In genomic region chr16:66660422-66661209, GRCh38 we compare ENCODE assay signal across 9 cellular contexts. TPM values are rescaled to one million over a fixed set of nuclear protein-coding genes. Genes with fewer than 3 reads are reported as not detected.
A peak's percentile ranks its signal among the peaks of the same experiment; 100 is the strongest.
DNase-seq lines count a peak whose midpoint lies in the region; ATAC-seq, FAIRE-seq and TF ChIP-seq lines count a peak whose summit lies in the region.
"Had no signal": no experiment of that assay in that cellular context is flagged by ENCODE, and none has a peak within 500 bp of the region (broad histone marks: within the 10 kb centered on the region; RNA-seq: fewer than 3 reads in every experiment).

No MANE protein-coding gene starts in this region.

- TF ChIP-seq POLR2A in K562 (conservative IDR thresholded peaks at IDR 0.05) (peak; percentile 26; the same call in 1 of the 2 replicates), sigmoid colon (IDR thresholded peaks at IDR 0.05) (no peak)

- H3K27ac ChIP-seq in K562 (ENCODE audit: extremely low read depth, low read depth, low read length) (peak overlapping the region; percentile 77), sigmoid colon (peak overlapping the region; percentile 67 to 80 (median 74))

- ATAC-seq in K562 (peak; percentile 98), GM18861 (IDR thresholded peaks at IDR 0.05; ENCODE audit: unreplicated experiment) (no peak), HG02798 (IDR thresholded peaks at IDR 0.05; ENCODE audit: poor library complexity, unreplicated experiment) (no peak)

- no peak overlapping the region for H3K4me3 ChIP-seq in K562
- no peak overlapping the region for H3K4me3 ChIP-seq in sigmoid colon

- no peaks in the 10 kb centered on the region for H3K9me3 ChIP-seq in K562 (replicated peaks; ENCODE audit: control insufficient read depth, insufficient read depth, low read depth, low read length)
- H3K9me3 ChIP-seq in sigmoid colon: no peaks in the 10 kb centered on the region

- peaks cover 20% of the 10 kb centered on the region for H3K79me2 ChIP-seq in K562 (ENCODE audit: control insufficient read depth, insufficient read depth, low read length)

- no TSS peak for BruUV-seq in K562 (replicated peaks; lab: Mats Ljungman, UMichigan)

- peak overlapping the region; percentile 71 for H2AFZ ChIP-seq in K562 (ENCODE audit: low read depth, low read length)

- H3K9ac ChIP-seq in K562 (ENCODE audit: insufficient read depth in 1 of 2, low read depth in 2 of 2, low read length in 2 of 2): peak overlapping the region; percentile 32 to 57; a peak in 3 of 4 replicates

- under 1% methylated on average over 9 of the region's 9 CpGs for WGBS in K562 (ENCODE audit: insufficient coverage, low coverage, missing lambda C conversion rate)
- 21 to 28% methylated on average over 9 of the region's 9 CpGs for WGBS in sigmoid colon, 2 donors

- peaks cover 19 to 30% of the 10 kb centered on the region in 2 experiments; a peak in 4 of 5 replicates for H3K4me1 ChIP-seq in K562 (replicated peaks in 1 of 2; ENCODE audit: control insufficient read depth in 2 of 2, insufficient read depth in 2 of 2, low read length in 2 of 2)
- H3K4me1 ChIP-seq in sigmoid colon: peaks cover 0 to 35% (median 27%) of the 10 kb centered on the region in 4 donors

- H3K9me1 ChIP-seq in K562 (ENCODE audit: control insufficient read depth, insufficient read depth, low read length): no peaks in the 10 kb centered on the region

- in situ Hi-C loops in K562 (cut with MboI): no loop called here

- H4K20me1 ChIP-seq in K562 (replicated peaks; ENCODE audit: control insufficient read depth, insufficient read depth, low read length): no peaks in the 10 kb centered on the region

- intact Hi-C loops in K562 (cut with micrococcal nuclease) (loop anchor here (1.0 to 5.0 kb wide), 4 partner anchors 37 to 212 kb away; no protein-coding TSS in a partner anchor), sigmoid colon (cut with DNase I) (loop anchor here (2.0 to 5.0 kb wide), 3 partner anchors 36 to 207 kb away; partner anchors contain the start of genes CMTM4 and DYNC1LI2)

- peak; percentile 99 for FAIRE-seq in K562 (lab: Jason Lieb, UNC)
- FAIRE-seq: islet of Langerhans had no signal

- TF ChIP-seq CTCF in K562 (IDR thresholded peaks at IDR 0.05 in 2 of 3, conservative IDR thresholded peaks at IDR 0.05 in 1 of 3; ENCODE audit: insufficient read depth in 2 of 3, low read depth in 1 of 3, low read length in 3 of 3): peak; percentile 48 to 58 (median 54)
- peak in 1 of 4 experiments; percentile 10 for TF ChIP-seq CTCF in sigmoid colon (IDR thresholded peaks at IDR 0.05)

- POLR2A ChIA-PET in K562 (lab: Yijun Ruan, JAX): interaction anchor here (0.8 to 1.9 kb wide), 10 partner anchors 9 to 220 kb away, joined by 3 to 15 read pairs (median 3); partner anchors contain the start of genes CMTM4 and PDP2

- TF ChIP-seq EP300 in K562 (IDR thresholded peaks at IDR 0.05; ENCODE audit: low read length): peak; percentile 71; the same call in 1 of the 2 replicates
- TF ChIP-seq EP300 in sigmoid colon (IDR thresholded peaks at IDR 0.05): no peak

- no peaks in the 10 kb centered on the region for H3K36me3 ChIP-seq in K562 (ENCODE audit: control insufficient read depth, insufficient read depth, low read length)
- no peaks in the 10 kb centered on the region for H3K36me3 ChIP-seq in sigmoid colon

- H3K4me2 ChIP-seq in K562 (ENCODE audit: insufficient read depth, low read length): peak overlapping the region; percentile 63

- TF ChIP-seq RAD21 in K562 (CRISPR knock-in tag; conservative IDR thresholded peaks at IDR 0.05 in 1 of 2, IDR thresholded peaks at IDR 0.05 in 1 of 2): peak; percentile 13 to 51; a peak in 2 of 4 replicates

- CTCF ChIA-PET in K562 (lab: Yijun Ruan, JAX; ENCODE audit: low intra/inter-chr PET ratio): interaction anchor here (0.9 kb wide), 1 partner anchor 82 kb away, joined by 3 read pairs; no protein-coding TSS in a partner anchor

- DNase-seq in COR-L47 (lab: John Stamatoyannopoulos, UW) (peak; percentile 27), NCI-H1417 treated with DMSO at 0.1 percent for 48 hours (lab: John Stamatoyannopoulos, UW) (peak; percentile 8), K562 (ENCODE audit: extremely low read depth in 1 of 4, low spot score in 3 of 4) (peak; percentile 52 to 92 (median 72)), hypothalamus (lab: John Stamatoyannopoulos, UW) (peak in 42 of 51 donors; percentile 6 to 72 (median 42)), sigmoid colon (peak; percentile 87), KG1 (lab: John Stamatoyannopoulos, UW) (no peak)

- H3K27me3 ChIP-seq in K562 (ENCODE audit: control insufficient read depth in 2 of 2, insufficient read depth in 2 of 2, low read length in 2 of 2) (no peaks in the 10 kb centered on the region), sigmoid colon (no peaks in the 10 kb centered on the region)

TF ChIP-seq in K562, 482 proteins besides CTCF, POLR2A, EP300 and RAD21 (continues in another document):
- TF ChIP-seq, protein P1, sequence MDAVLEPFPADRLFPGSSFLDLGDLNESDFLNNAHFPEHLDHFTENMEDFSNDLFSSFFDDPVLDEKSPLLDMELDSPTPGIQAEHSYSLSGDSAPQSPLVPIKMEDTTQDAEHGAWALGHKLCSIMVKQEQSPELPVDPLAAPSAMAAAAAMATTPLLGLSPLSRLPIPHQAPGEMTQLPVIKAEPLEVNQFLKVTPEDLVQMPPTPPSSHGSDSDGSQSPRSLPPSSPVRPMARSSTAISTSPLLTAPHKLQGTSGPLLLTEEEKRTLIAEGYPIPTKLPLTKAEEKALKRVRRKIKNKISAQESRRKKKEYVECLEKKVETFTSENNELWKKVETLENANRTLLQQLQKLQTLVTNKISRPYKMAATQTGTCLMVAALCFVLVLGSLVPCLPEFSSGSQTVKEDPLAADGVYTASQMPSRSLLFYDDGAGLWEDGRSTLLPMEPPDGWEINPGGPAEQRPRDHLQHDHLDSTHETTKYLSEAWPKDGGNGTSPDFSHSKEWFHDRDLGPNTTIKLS (IDR thresholded peaks at IDR 0.05; ENCODE audit: borderline replicate concordance, low read depth): peak; percentile 75; the same call in 1 of the 2 replicates
- TF ChIP-seq, protein P2, sequence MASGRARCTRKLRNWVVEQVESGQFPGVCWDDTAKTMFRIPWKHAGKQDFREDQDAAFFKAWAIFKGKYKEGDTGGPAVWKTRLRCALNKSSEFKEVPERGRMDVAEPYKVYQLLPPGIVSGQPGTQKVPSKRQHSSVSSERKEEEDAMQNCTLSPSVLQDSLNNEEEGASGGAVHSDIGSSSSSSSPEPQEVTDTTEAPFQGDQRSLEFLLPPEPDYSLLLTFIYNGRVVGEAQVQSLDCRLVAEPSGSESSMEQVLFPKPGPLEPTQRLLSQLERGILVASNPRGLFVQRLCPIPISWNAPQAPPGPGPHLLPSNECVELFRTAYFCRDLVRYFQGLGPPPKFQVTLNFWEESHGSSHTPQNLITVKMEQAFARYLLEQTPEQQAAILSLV (tag; IDR thresholded peaks at IDR 0.05): no peak
- TF ChIP-seq CHD1 (IDR thresholded peaks at IDR 0.05; ENCODE audit: low read length): no peak
- TF ChIP-seq CREBBP (IDR thresholded peaks at IDR 0.05; ENCODE audit: low read depth, low read length): no peak
- TF ChIP-seq XRCC5 (IDR thresholded peaks at IDR 0.05; ENCODE audit: low read depth, low read length): 0 out of 2 replicates have a peak, but pooled peaks have one; percentile 35
- TF ChIP-seq FIP1L1 (IDR thresholded peaks at IDR 0.05; ENCODE audit: low read depth, low read length, poor library complexity, severe bottlenecking): no peak
- no peak for TF ChIP-seq ILK (tag; IDR thresholded peaks at IDR 0.05; ENCODE audit: borderline replicate concordance, low read depth)

RNA-seq across cellular contexts. Expression of gene CMTM4, which starts 35.9 kb away (rescaled TPM):
- total RNA-seq in K562 (2011; cell fraction: chromatin; rRNA removed; ENCODE audit: low replicate concordance): 32.4 and 38.7 TPM in 2 replicates
- 32.0 and 33.0 TPM in 2 replicates for total RNA-seq in K562 (2011; cell fraction: nucleolus; rRNA removed)
- total RNA-seq in K562 (2011; cell fraction: nucleoplasm; rRNA removed): 38.0 and 47.5 TPM in 2 replicates
- total RNA-seq in K562 (2014; rRNA removed) (11.6 and 13.3 TPM in 2 replicates), K562 (2014; rRNA removed; fragmentation: Illumina TruSeq; extraction: Trizol) (14.9 and 15.2 TPM in 2 replicates), K562 (2015; rRNA removed; fragmentation: Illumina TruSeq; extraction: Trizol) (11.1 and 12.3 TPM in 2 replicates), K562 (2021) (19.5 and 19.9 TPM in 2 replicates), sigmoid colon (10 to 100 TPM in 2 of 4 donors, 1 to 10 TPM in 2; 6.1 to 12.5 (median 9.4) TPM)
- polyA plus RNA-seq in K562 (2011; rRNA removed) (21.3 and 24.0 TPM in 2 replicates), K562 (2014; fragmentation: Illumina TruSeq; extraction: Trizol) (12.5 and 12.9 TPM in 2 replicates), K562 (2014; fragmentation: Nextera tagmentation; extraction: Ambion mirVana) (1 to 10 TPM; 2.0 to 2.3 TPM), K562 (2014; rRNA removed) (13.5 and 16.2 TPM in 2 replicates), sigmoid colon (10 to 100 TPM; 27.0 to 65.1 (median 40.2) TPM)
- polyA plus RNA-seq in K562 (2011; cell fraction: cytosol; rRNA removed): 19.3 and 28.8 TPM in 2 replicates
- 57.4 and 63.9 TPM in 2 replicates for polyA plus RNA-seq in K562 (2011; cell fraction: nucleus; rRNA removed)
- 9.5 and 12.6 TPM in 2 replicates for polyA plus RNA-seq in K562 (2012)
- 22.2 and 25.2 TPM in 2 replicates for polyA minus RNA-seq in K562 (2011; rRNA and poly(A)+ RNA removed)
- 17.4 and 18.7 TPM in 2 replicates for polyA minus RNA-seq in K562 (2011; cell fraction: cytosol; rRNA and poly(A)+ RNA removed)
- 13.3 and 20.4 TPM in 2 replicates for polyA minus RNA-seq in K562 (2011; cell fraction: nucleus; rRNA and poly(A)+ RNA removed)

RNA-seq across cellular contexts. Expression of gene CMTM3, which starts 56.1 kb away (rescaled TPM):
- 14.6 and 32.5 TPM in 2 replicates for total RNA-seq in K562 (2011; cell fraction: chromatin; rRNA removed; ENCODE audit: low replicate concordance)
- total RNA-seq in K562 (2011; cell fraction: nucleolus; rRNA removed): 29.5 and 37.2 TPM in 2 replicates
- total RNA-seq in K562 (2011; cell fraction: nucleoplasm; rRNA removed): 28.2 and 47.6 TPM in 2 replicates
- total RNA-seq in K562 (2014; rRNA removed) (12.9 and 18.3 TPM in 2 replicates), K562 (2014; rRNA removed; fragmentation: Illumina TruSeq; extraction: Trizol) (13.1 and 13.4 TPM in 2 replicates), K562 (2015; rRNA removed; fragmentation: Illumina TruSeq; extraction: Trizol) (15.8 and 17.5 TPM in 2 replicates), K562 (2021) (33.4 and 34.5 TPM in 2 replicates), sigmoid colon (10 to 100 TPM; 12.5 to 18.8 (median 17.3) TPM)
- polyA plus RNA-seq in K562 (2011; rRNA removed) (24.5 and 24.7 TPM in 2 replicates), K562 (2014; fragmentation: Illumina TruSeq; extraction: Trizol) (29.1 and 29.8 TPM in 2 replicates), K562 (2014; fragmentation: Nextera tagmentation; extraction: Ambion mirVana) (1 to 10 TPM; 4.6 to 8.3 TPM), K562 (2014; rRNA removed) (28.2 and 29.9 TPM in 2 replicates), sigmoid colon (10 to 100 TPM in 2 of 3 donors, 1 to 10 TPM in 1; 8.6 to 15.5 (median 10.2) TPM)
- 26.9 and 52.8 TPM in 2 replicates for polyA plus RNA-seq in K562 (2011; cell fraction: cytosol; rRNA removed)
- 16.3 and 19.8 TPM in 2 replicates for polyA plus RNA-seq in K562 (2011; cell fraction: nucleus; rRNA removed)
- polyA plus RNA-seq in K562 (2012): 27.1 and 39.9 TPM in 2 replicates
- polyA minus RNA-seq in K562 (2011; rRNA and poly(A)+ RNA removed): 8.2 and 14.0 TPM in 2 replicates
- polyA minus RNA-seq in K562 (2011; cell fraction: cytosol; rRNA and poly(A)+ RNA removed): 10.8 and 12.8 TPM in 2 replicates
- 6.7 and 7.3 TPM in 2 replicates for polyA minus RNA-seq in K562 (2011; cell fraction: nucleus; rRNA and poly(A)+ RNA removed)
